ENCODE assay signal across 16 cellular contexts in the genomic region with DNA sequence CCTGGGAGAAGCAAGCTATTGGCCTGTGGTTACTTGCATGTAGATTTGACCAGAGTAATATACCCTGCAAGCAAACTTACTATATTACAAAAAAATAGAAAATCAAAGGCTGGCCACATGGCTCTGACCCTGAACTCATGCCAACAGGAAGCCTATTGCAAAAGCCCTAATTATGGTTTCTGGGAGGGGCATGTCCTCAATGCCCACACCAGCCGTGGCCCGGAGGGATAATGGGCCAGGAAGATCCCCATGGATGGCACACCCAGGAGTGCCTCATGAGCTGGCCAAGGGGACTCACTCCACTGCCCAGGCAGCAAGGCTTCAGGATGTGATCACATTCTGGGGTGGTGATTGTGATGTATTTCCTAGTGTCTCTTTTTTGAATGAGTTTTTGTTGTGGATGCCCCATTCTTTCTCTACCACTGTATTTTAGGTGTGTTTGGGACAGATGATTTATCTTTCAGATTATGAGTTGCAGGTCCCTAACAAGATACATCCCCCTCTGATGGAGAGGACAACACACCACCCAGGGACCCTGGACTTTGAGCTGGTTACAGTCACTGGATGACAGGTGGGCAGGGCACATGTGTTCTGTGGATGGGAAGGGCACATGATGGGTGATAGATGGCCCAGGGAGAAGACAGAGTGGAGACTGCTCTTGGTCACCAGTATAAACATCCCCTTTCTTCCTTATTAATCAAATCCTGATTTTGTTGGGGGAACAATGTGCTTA. TPM values are rescaled to one million over a fixed set of nuclear protein-coding genes. Genes with fewer than 3 reads are reported as not detected.
"Had no signal": no experiment of that assay in that cellular context is flagged by ENCODE, and none has a peak within 500 bp of the region (broad histone marks: within the 10 kb centered on the region; RNA-seq: fewer than 3 reads in every experiment).

No MANE protein-coding gene starts in this region.

- H3K27me3 ChIP-seq: thyroid gland had no signal

- DNase-seq: activated CD4-positive, alpha-beta T cell treated with anti-CD3 and anti-CD28 coated beads, Interleukin-2, amount 50 U/mL, for 1 hour; activated CD8-positive, alpha-beta memory T cell treated with anti-CD3 and anti-CD28 coated beads for 24 hours; activated naive CD4-positive, alpha-beta T cell treated with anti-CD3 and anti-CD28 coated beads for 36 hours; activated naive CD8-positive, alpha-beta T cell treated with anti-CD3 and anti-CD28 coated beads, Interleukin-2, amount 50 U/mL, for 24 hours; hippocampal formation; pancreas; stimulated activated CD4-positive, alpha-beta T cell treated with anti-CD3 and anti-CD28 coated beads, Interleukin-1b, Interleukin-23, amount 100 ng/mL, for 48 hours; T-cell; T-helper 9 cell; thyroid gland had no signal

- H3K4me3 ChIP-seq: cardiac muscle cell, esophagus muscularis mucosa, pancreas, thyroid gland had no signal

- H3K4me1 Mint-ChIP-seq: activated naive CD8-positive, alpha-beta T cell treated with anti-CD3 and anti-CD28 coated beads, Interleukin-2, amount 50 U/mL, for 24 hours; mesothelial cell of epicardium; neural crest cell; stimulated activated memory B cell treated with anti-CD40 and anti-IgM and Interleukin-4, amounts not matched to agents 10 μg/mL and 1 μg/mL and 100 μg/mL, for 72 hours had no signal

- H3K9me3 Mint-ChIP-seq: neural crest cell had no signal

- H3K9me3 ChIP-seq: esophagus muscularis mucosa, pancreas, thyroid gland had no signal

- ATAC-seq: activated CD4-positive, CD25-positive, alpha-beta regulatory T cell treated with anti-CD3 and anti-CD28 coated beads, Interleukin-2, amount 50 U/mL, for 24 hours; activated naive CD8-positive, alpha-beta T cell treated with anti-CD3 and anti-CD28 coated beads, Interleukin-2, amount 50 U/mL, for 24 hours; stimulated activated memory B cell treated with anti-CD40 and anti-IgM and Interleukin-4, amounts not matched to agents 10 μg/mL and 1 μg/mL and 100 μg/mL, for 72 hours; T-cell had no signal

- H3K27ac ChIP-seq: cardiac muscle cell, esophagus muscularis mucosa, pancreas, thyroid gland had no signal

- H3K36me3 Mint-ChIP-seq: mesothelial cell of epicardium; stimulated activated memory B cell treated with anti-CD40 and anti-IgM and Interleukin-4, amounts not matched to agents 10 μg/mL and 1 μg/mL and 100 μg/mL, for 72 hours; T-cell had no signal

- H3K27ac Mint-ChIP-seq: activated naive CD4-positive, alpha-beta T cell treated with anti-CD3 and anti-CD28 coated beads for 36 hours; activated naive CD8-positive, alpha-beta T cell treated with anti-CD3 and anti-CD28 coated beads, Interleukin-2, amount 50 U/mL, for 24 hours; mesothelial cell of epicardium; stimulated activated memory B cell treated with anti-CD40 and anti-IgM and Interleukin-4, amounts not matched to agents 10 μg/mL and 1 μg/mL and 100 μg/mL, for 72 hours; T-cell had no signal

- H3K4me3 Mint-ChIP-seq: activated naive CD4-positive, alpha-beta T cell treated with anti-CD3 and anti-CD28 coated beads for 36 hours; activated naive CD8-positive, alpha-beta T cell treated with anti-CD3 and anti-CD28 coated beads, Interleukin-2, amount 50 U/mL, for 24 hours; mesothelial cell of epicardium; neural crest cell; stimulated activated memory B cell treated with anti-CD40 and anti-IgM and Interleukin-4, amounts not matched to agents 10 μg/mL and 1 μg/mL and 100 μg/mL, for 72 hours; T-cell had no signal

- H3K36me3 ChIP-seq: cardiac muscle cell, esophagus muscularis mucosa, pancreas, thyroid gland had no signal

- H3K4me1 ChIP-seq: esophagus muscularis mucosa, pancreas, thyroid gland had no signal

RNA-seq across cellular contexts. Expression of gene TFCP2L1, which starts 18.7 kb away (rescaled TPM):
- total RNA-seq: cardiac muscle cell, neural crest cell had no signal
